Comparison of ENCODE assay signal across 10 cellular contexts in the genomic region with DNA sequence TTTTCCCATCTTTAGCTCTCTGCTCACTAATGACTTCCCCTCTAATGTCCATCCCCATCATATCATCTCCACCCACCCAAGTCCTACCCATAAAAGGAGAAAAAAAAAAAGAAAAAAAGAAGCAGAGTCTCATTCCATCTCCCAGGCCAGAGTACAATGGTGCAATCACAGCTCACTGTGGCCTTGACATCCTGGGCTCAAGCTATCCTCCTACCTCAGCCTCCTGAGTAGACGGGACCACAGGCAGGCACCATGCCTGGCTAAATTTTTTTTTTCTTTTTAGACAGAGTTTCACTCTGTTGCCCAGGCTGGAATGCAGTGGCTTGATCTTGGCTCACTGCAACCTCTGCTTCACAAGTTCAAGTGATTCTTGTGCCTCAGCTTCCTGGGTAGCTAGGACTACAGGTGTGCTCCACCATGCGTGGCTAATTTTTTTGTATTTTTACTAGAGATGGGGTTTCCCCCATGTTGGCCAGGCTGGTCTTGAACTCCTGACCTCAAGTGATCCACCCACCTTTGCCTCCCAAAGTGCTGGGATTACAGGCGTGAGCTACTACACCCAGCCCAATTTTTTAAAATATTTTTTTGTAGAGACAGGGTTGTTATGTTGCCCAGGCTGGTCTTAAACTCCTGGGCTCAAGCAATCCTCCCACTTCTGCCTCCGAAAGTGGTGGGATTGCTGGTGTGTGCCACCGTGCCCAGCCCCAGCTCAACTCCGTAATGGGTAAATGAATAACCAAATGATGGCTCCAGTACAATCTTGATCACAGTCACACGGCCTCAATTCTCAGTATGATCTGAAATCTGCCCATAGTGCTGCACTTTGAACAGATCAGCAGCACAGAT. TPM values are rescaled to one million over a fixed set of nuclear protein-coding genes. Genes with fewer than 3 reads are reported as not detected.
DNase-seq lines count a peak whose midpoint lies in the region; ATAC-seq lines count a peak whose summit lies in the region.
"Had no signal": no experiment of that assay in that cellular context is flagged by ENCODE, and none has a peak within 500 bp of the region (broad histone marks: within the 10 kb centered on the region; RNA-seq: fewer than 3 reads in every experiment).

No MANE protein-coding gene starts in this region.

- no peaks in the 10 kb centered on the region for H3K9me3 ChIP-seq in CD4-positive, alpha-beta memory T cell (ENCODE audit: control insufficient read depth in 1 of 2, low read length in 2 of 2)

- H3K4me1 Mint-ChIP-seq in CD4-positive, alpha-beta memory T cell = peaks cover 6 to 18% (median 9%) of the 10 kb centered on the region in 4 donors

- H3K36me3 Mint-ChIP-seq in CD4-positive, alpha-beta memory T cell = no peaks in the 10 kb centered on the region

- intact Hi-C loops in CD4-positive, alpha-beta memory T cell (cut with micrococcal nuclease) = no loop called here

- DNase-seq in left lobe of liver (ENCODE audit: low spot score) (peak; percentile 63), NCI-H1436 (lab: John Stamatoyannopoulos, UW) (no peak), NCI-H128 (lab: John Stamatoyannopoulos, UW; ENCODE audit: unreplicated experiment) (no peak), NCI-H82 (lab: John Stamatoyannopoulos, UW) (no peak)
- no peak for DNase-seq in CD4-positive, alpha-beta memory T cell
- DNase-seq: NCI-H524 treated with DMSO at 0.1 percent for 48 hours; stimulated activated naive CD4-positive, alpha-beta T cell treated with Interleukin-2 at 50 U/mL for 16 hours had no signal

- H3K4me3 ChIP-seq in CD4-positive, alpha-beta memory T cell (ENCODE audit: low read length in 2 of 2) = no peak overlapping the region

- H3K27ac Mint-ChIP-seq in CD4-positive, alpha-beta memory T cell = peak overlapping the region in 2 of 7 donors; percentile 35 to 43

- CTCF ChIA-PET in CD4-positive, alpha-beta memory T cell (lab: Charles Lee; ENCODE audit: partially characterized antibody) = interaction anchor here (0.7 to 1.6 kb wide), 5 partner anchors 12 to 91 kb away, joined by 3 to 5 read pairs (median 3); no protein-coding TSS in a partner anchor

- H3K27me3 Mint-ChIP-seq in CD4-positive, alpha-beta memory T cell = no peaks in the 10 kb centered on the region

- POLR2A ChIA-PET in CD4-positive, alpha-beta memory T cell (lab: Charles Lee; ENCODE audit: partially characterized antibody) = interaction anchor here (1.4 kb wide), 2 partner anchors 12 to 24 kb away, joined by 3 read pairs; no protein-coding TSS in a partner anchor

- H3K27me3 ChIP-seq in CD4-positive, alpha-beta memory T cell (ENCODE audit: insufficient read depth, low read length) = no peaks in the 10 kb centered on the region

- H3K27ac ChIP-seq in CD4-positive, alpha-beta memory T cell (ENCODE audit: low read depth, low read length) = no peak overlapping the region

- H3K36me3 ChIP-seq in CD4-positive, alpha-beta memory T cell (ENCODE audit: insufficient read depth, low read length) = no peaks in the 10 kb centered on the region

- ATAC-seq in GM18867 (IDR thresholded peaks at IDR 0.05; ENCODE audit: unreplicated experiment) (peak; percentile 81), GM21576 (IDR thresholded peaks at IDR 0.05; ENCODE audit: unreplicated experiment) (peak; percentile 66), HG03103 (IDR thresholded peaks at IDR 0.05; ENCODE audit: low read depth, unreplicated experiment) (peak; percentile 62), left lobe of liver (peak; percentile 93)

- peak overlapping the region in 1 of 8 donors; percentile 13 for H3K4me3 Mint-ChIP-seq in CD4-positive, alpha-beta memory T cell

- H3K4me1 ChIP-seq in CD4-positive, alpha-beta memory T cell (ENCODE audit: insufficient read depth, low read length) = peaks cover 7% of the 10 kb centered on the region

- H3K9me3 Mint-ChIP-seq in CD4-positive, alpha-beta memory T cell = peaks cover 0 to 1% (median 0%) of the 10 kb centered on the region in 8 donors

RNA-seq across cellular contexts. Expression of a gene that starts 24.6 kb away (rescaled TPM):
- 17.4 TPM for total RNA-seq in left lobe of liver
- total RNA-seq in CD4-positive, alpha-beta memory T cell = 10 to 100 TPM; 28.8 to 33.0 TPM
- 10 to 100 TPM in 1 of 2 donors, 1 to 10 TPM in 1; 10.0 to 11.7 TPM for polyA plus RNA-seq in CD4-positive, alpha-beta memory T cell
